1 cellular context compared by ENCODE assay signal in the genomic region with DNA sequence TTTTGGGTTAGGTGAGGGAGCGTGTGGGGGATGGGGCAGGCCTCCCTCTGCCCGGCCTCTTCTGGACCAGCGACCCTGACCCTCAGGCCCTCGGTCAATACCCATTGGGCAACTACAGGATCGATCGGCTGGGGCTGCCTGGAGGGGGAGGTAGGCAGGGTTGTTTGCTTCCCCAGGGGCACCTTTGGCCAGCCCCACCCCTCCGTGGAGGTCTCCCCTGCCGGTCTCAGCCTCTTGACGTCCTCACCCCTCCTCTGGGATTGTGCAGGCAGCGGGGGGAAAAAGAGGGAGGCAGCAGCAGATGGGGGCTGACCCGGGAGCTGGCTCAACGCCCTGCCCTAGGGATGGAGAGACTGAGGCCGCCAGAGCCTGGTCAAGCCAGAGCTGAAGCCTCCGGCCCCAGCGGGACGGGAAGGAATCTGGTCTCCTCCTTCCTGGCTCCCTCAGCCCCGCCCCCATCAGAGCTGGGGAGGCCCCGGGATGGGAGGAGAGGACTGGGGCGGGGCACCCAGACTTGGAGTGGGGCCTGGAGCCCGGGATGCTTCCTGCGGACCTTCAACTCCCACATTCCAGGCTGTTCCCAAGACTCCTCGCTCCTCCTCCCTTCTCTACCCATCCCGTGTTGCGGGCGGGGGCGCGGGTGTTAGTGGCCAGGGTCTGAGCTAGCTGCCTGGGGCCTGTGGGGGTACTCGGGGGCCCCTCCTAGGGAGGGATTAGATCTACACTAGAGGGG.
TF ChIP-seq lines count a peak whose summit lies in the region.

No MANE protein-coding gene starts in this region.

TF ChIP-seq in HepG2, 621 proteins besides CTCF, POLR2A, EP300 and RAD21 (continued from another document and continues in another):
- TF ChIP-seq, protein P1, sequence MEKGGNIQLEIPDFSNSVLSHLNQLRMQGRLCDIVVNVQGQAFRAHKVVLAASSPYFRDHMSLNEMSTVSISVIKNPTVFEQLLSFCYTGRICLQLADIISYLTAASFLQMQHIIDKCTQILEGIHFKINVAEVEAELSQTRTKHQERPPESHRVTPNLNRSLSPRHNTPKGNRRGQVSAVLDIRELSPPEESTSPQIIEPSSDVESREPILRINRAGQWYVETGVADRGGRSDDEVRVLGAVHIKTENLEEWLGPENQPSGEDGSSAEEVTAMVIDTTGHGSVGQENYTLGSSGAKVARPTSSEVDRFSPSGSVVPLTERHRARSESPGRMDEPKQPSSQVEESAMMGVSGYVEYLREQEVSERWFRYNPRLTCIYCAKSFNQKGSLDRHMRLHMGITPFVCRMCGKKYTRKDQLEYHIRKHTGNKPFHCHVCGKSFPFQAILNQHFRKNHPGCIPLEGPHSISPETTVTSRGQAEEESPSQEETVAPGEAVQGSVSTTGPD (CRISPR knock-in tag; IDR thresholded peaks at IDR 0.05), result no peak
- TF ChIP-seq REXO4 (CRISPR knock-in tag; IDR thresholded peaks at IDR 0.05; ENCODE audit: borderline replicate concordance), result no peak
- peak; percentile 41; the same call in 1 of the 2 replicates for TF ChIP-seq PHF8 (CRISPR knock-in tag; IDR thresholded peaks at IDR 0.05)
- no peak for TF ChIP-seq SUZ12 (IDR thresholded peaks at IDR 0.05; ENCODE audit: low read depth, low read length)
- TF ChIP-seq CAMTA2 (CRISPR knock-in tag; IDR thresholded peaks at IDR 0.05; ENCODE audit: borderline replicate concordance), result no peak
- TF ChIP-seq NCOA1 (CRISPR knock-in tag; IDR thresholded peaks at IDR 0.05), result peak; percentile 100
- no peak for TF ChIP-seq ZNF484 (CRISPR knock-in tag; IDR thresholded peaks at IDR 0.05; ENCODE audit: borderline replicate concordance, low read depth)
- TF ChIP-seq, protein P2, sequence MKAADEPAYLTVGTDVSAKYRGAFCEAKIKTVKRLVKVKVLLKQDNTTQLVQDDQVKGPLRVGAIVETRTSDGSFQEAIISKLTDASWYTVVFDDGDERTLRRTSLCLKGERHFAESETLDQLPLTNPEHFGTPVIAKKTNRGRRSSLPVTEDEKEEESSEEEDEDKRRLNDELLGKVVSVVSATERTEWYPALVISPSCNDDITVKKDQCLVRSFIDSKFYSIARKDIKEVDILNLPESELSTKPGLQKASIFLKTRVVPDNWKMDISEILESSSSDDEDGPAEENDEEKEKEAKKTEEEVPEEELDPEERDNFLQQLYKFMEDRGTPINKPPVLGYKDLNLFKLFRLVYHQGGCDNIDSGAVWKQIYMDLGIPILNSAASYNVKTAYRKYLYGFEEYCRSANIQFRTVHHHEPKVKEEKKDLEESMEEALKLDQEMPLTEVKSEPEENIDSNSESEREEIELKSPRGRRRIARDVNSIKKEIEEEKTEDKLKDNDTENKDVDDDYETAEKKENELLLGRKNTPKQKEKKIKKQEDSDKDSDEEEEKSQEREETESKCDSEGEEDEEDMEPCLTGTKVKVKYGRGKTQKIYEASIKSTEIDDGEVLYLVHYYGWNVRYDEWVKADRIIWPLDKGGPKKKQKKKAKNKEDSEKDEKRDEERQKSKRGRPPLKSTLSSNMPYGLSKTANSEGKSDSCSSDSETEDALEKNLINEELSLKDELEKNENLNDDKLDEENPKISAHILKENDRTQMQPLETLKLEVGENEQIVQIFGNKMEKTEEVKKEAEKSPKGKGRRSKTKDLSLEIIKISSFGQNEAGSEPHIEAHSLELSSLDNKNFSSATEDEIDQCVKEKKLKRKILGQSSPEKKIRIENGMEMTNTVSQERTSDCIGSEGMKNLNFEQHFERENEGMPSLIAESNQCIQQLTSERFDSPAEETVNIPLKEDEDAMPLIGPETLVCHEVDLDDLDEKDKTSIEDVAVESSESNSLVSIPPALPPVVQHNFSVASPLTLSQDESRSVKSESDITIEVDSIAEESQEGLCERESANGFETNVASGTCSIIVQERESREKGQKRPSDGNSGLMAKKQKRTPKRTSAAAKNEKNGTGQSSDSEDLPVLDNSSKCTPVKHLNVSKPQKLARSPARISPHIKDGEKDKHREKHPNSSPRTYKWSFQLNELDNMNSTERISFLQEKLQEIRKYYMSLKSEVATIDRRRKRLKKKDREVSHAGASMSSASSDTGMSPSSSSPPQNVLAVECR (CRISPR knock-in tag; IDR thresholded peaks at IDR 0.05; ENCODE audit: borderline replicate concordance), result peak; percentile 88
- peak; percentile 62; the same call in 1 of the 2 replicates for TF ChIP-seq DNMT3B (CRISPR knock-in tag; conservative IDR thresholded peaks at IDR 0.05)
- TF ChIP-seq ZNF160 (CRISPR knock-in tag; IDR thresholded peaks at IDR 0.05), result peak; percentile 66; the same call in 1 of the 2 replicates
- TF ChIP-seq, protein P3, sequence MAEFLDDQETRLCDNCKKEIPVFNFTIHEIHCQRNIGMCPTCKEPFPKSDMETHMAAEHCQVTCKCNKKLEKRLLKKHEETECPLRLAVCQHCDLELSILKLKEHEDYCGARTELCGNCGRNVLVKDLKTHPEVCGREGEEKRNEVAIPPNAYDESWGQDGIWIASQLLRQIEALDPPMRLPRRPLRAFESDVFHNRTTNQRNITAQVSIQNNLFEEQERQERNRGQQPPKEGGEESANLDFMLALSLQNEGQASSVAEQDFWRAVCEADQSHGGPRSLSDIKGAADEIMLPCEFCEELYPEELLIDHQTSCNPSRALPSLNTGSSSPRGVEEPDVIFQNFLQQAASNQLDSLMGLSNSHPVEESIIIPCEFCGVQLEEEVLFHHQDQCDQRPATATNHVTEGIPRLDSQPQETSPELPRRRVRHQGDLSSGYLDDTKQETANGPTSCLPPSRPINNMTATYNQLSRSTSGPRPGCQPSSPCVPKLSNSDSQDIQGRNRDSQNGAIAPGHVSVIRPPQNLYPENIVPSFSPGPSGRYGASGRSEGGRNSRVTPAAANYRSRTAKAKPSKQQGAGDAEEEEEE (CRISPR knock-in tag; IDR thresholded peaks at IDR 0.05; ENCODE audit: borderline replicate concordance), result no peak; the same call in 1 of the 2 replicates
- TF ChIP-seq, protein P4, sequence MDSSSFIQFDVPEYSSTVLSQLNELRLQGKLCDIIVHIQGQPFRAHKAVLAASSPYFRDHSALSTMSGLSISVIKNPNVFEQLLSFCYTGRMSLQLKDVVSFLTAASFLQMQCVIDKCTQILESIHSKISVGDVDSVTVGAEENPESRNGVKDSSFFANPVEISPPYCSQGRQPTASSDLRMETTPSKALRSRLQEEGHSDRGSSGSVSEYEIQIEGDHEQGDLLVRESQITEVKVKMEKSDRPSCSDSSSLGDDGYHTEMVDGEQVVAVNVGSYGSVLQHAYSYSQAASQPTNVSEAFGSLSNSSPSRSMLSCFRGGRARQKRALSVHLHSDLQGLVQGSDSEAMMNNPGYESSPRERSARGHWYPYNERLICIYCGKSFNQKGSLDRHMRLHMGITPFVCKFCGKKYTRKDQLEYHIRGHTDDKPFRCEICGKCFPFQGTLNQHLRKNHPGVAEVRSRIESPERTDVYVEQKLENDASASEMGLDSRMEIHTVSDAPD (CRISPR knock-in tag; IDR thresholded peaks at IDR 0.05), result no peak
- peak; percentile 36; the same call in 1 of the 2 replicates for TF ChIP-seq POLR2AphosphoS5 (IDR thresholded peaks at IDR 0.05; ENCODE audit: low read depth, low read length)
- TF ChIP-seq ZNF883 (CRISPR knock-in tag; IDR thresholded peaks at IDR 0.05; ENCODE audit: not compliant biosample characterization), result peak; percentile 49
- no peak for TF ChIP-seq NR3C1 (CRISPR knock-in tag; IDR thresholded peaks at IDR 0.05)
- TF ChIP-seq, protein P5, sequence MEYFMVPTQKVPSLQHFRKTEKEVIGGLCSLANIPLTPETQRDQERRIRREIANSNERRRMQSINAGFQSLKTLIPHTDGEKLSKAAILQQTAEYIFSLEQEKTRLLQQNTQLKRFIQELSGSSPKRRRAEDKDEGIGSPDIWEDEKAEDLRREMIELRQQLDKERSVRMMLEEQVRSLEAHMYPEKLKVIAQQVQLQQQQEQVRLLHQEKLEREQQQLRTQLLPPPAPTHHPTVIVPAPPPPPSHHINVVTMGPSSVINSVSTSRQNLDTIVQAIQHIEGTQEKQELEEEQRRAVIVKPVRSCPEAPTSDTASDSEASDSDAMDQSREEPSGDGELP (IDR thresholded peaks at IDR 0.05; ENCODE audit: borderline replicate concordance, low read depth), result peak; percentile 61; the same call in 1 of the 2 replicates
- no peak for TF ChIP-seq TP53 (CRISPR knock-in tag; conservative IDR thresholded peaks at IDR 0.05)
- peak; percentile 69; the same call in 1 of the 2 replicates for TF ChIP-seq SIX4 (CRISPR knock-in tag; IDR thresholded peaks at IDR 0.05)
- peak; percentile 44; the same call in 1 of the 2 replicates for TF ChIP-seq ZNF891 (CRISPR knock-in tag; IDR thresholded peaks at IDR 0.05)
- TF ChIP-seq SCMH1 (CRISPR knock-in tag; IDR thresholded peaks at IDR 0.05; ENCODE audit: borderline replicate concordance), result no peak
- no peak for TF ChIP-seq THYN1 (CRISPR knock-in tag; IDR thresholded peaks at IDR 0.05; ENCODE audit: borderline replicate concordance, low read depth)
- TF ChIP-seq FOXJ3 (CRISPR knock-in tag; IDR thresholded peaks at IDR 0.05; ENCODE audit: borderline replicate concordance), result peak; percentile 60; the same call in 1 of the 2 replicates
- TF ChIP-seq NKX3-1 (CRISPR knock-in tag; IDR thresholded peaks at IDR 0.05), result 0 out of 2 replicates have a peak, but pooled peaks have one; percentile 25
- TF ChIP-seq XRCC5 (optimal IDR thresholded peaks at IDR 0.05; ENCODE audit: low read length), result no peak
- TF ChIP-seq, protein P6, sequence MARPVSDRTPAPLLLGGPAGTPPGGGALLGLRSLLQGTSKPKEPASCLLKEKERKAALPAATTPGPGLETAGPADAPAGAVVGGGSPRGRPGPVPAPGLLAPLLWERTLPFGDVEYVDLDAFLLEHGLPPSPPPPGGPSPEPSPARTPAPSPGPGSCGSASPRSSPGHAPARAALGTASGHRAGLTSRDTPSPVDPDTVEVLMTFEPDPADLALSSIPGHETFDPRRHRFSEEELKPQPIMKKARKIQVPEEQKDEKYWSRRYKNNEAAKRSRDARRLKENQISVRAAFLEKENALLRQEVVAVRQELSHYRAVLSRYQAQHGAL (CRISPR knock-in tag; IDR thresholded peaks at IDR 0.05; ENCODE audit: not compliant biosample characterization), result no peak
- no peak for TF ChIP-seq TBP (CRISPR knock-in tag; IDR thresholded peaks at IDR 0.05)
- TF ChIP-seq, protein P7, sequence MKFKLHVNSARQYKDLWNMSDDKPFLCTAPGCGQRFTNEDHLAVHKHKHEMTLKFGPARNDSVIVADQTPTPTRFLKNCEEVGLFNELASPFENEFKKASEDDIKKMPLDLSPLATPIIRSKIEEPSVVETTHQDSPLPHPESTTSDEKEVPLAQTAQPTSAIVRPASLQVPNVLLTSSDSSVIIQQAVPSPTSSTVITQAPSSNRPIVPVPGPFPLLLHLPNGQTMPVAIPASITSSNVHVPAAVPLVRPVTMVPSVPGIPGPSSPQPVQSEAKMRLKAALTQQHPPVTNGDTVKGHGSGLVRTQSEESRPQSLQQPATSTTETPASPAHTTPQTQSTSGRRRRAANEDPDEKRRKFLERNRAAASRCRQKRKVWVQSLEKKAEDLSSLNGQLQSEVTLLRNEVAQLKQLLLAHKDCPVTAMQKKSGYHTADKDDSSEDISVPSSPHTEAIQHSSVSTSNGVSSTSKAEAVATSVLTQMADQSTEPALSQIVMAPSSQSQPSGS (CRISPR knock-in tag; IDR thresholded peaks at IDR 0.05), result peak; percentile 74
- peak; percentile 65; the same call in 1 of the 2 replicates for TF ChIP-seq ZNF205 (CRISPR knock-in tag; IDR thresholded peaks at IDR 0.05)
- peak; percentile 99 for TF ChIP-seq RXRA (CRISPR knock-in tag; IDR thresholded peaks at IDR 0.05)
- no peak; the same call in 1 of the 2 replicates for TF ChIP-seq ZNF451 (CRISPR knock-in tag; IDR thresholded peaks at IDR 0.05)
- TF ChIP-seq, protein P8, sequence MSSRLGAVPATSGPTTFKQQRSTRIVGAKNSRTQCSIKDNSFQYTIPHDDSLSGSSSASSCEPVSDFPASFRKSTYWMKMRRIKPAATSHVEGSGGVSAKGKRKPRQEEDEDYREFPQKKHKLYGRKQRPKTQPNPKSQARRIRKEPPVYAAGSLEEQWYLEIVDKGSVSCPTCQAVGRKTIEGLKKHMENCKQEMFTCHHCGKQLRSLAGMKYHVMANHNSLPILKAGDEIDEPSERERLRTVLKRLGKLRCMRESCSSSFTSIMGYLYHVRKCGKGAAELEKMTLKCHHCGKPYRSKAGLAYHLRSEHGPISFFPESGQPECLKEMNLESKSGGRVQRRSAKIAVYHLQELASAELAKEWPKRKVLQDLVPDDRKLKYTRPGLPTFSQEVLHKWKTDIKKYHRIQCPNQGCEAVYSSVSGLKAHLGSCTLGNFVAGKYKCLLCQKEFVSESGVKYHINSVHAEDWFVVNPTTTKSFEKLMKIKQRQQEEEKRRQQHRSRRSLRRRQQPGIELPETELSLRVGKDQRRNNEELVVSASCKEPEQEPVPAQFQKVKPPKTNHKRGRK (CRISPR knock-in tag; IDR thresholded peaks at IDR 0.05), result no peak
- TF ChIP-seq SNAI1 (CRISPR knock-in tag; IDR thresholded peaks at IDR 0.05; ENCODE audit: borderline replicate concordance), result no peak; the same call in 1 of the 2 replicates
- no peak for TF ChIP-seq TCF7L2 (IDR thresholded peaks at IDR 0.05; ENCODE audit: low read depth, low read length)
- TF ChIP-seq ZNF235 (CRISPR knock-in tag; IDR thresholded peaks at IDR 0.05; ENCODE audit: borderline replicate concordance), result no peak
- no peak for TF ChIP-seq ZSCAN29 (CRISPR knock-in tag; conservative IDR thresholded peaks at IDR 0.05)
- peak; percentile 81; the same call in 1 of the 2 replicates for TF ChIP-seq KLF6 (CRISPR knock-in tag; IDR thresholded peaks at IDR 0.05)
- no peak for TF ChIP-seq ZC3H4 (CRISPR knock-in tag; IDR thresholded peaks at IDR 0.05; ENCODE audit: borderline replicate concordance)
- no peak for TF ChIP-seq HNRNPUL1 (IDR thresholded peaks at IDR 0.05; ENCODE audit: low read depth, low read length)
- no peak; the same call in 1 of the 2 replicates for TF ChIP-seq ZNF615 (CRISPR knock-in tag; IDR thresholded peaks at IDR 0.05; ENCODE audit: borderline replicate concordance)
- peak; percentile 89; the same call in 1 of the 2 replicates for TF ChIP-seq ZNF619 (CRISPR knock-in tag; IDR thresholded peaks at IDR 0.05)
- peak; percentile 88 for TF ChIP-seq ISL2 (CRISPR knock-in tag; IDR thresholded peaks at IDR 0.05)
- TF ChIP-seq ZFP62 (CRISPR knock-in tag; IDR thresholded peaks at IDR 0.05), result no peak
- no peak for TF ChIP-seq NCOA5 (CRISPR knock-in tag; IDR thresholded peaks at IDR 0.05)
- TF ChIP-seq NR1H2 (CRISPR knock-in tag; IDR thresholded peaks at IDR 0.05; ENCODE audit: borderline replicate concordance, low read depth), result peak; percentile 96; the same call in 1 of the 2 replicates
- TF ChIP-seq ZNF530 (CRISPR knock-in tag; IDR thresholded peaks at IDR 0.05; ENCODE audit: low read depth), result no peak
- TF ChIP-seq ZNF652 (CRISPR knock-in tag; IDR thresholded peaks at IDR 0.05; ENCODE audit: borderline replicate concordance, low read depth), result peak; percentile 43; the same call in 1 of the 2 replicates
- TF ChIP-seq GABPB1 (CRISPR knock-in tag; IDR thresholded peaks at IDR 0.05), result peak; percentile 83
- 0 out of 2 replicates have a peak, but pooled peaks have one; percentile 45 for TF ChIP-seq PAX8 (CRISPR knock-in tag; IDR thresholded peaks at IDR 0.05; ENCODE audit: borderline replicate concordance)
- TF ChIP-seq RORA (CRISPR knock-in tag; IDR thresholded peaks at IDR 0.05), result no peak
- no peak for TF ChIP-seq NFIB (CRISPR knock-in tag; IDR thresholded peaks at IDR 0.05; ENCODE audit: borderline replicate concordance)
- TF ChIP-seq HDAC2 (CRISPR knock-in tag; IDR thresholded peaks at IDR 0.05), result peak; percentile 88; the same call in 1 of the 2 replicates
- no peak for TF ChIP-seq ZSCAN12 (CRISPR knock-in tag; IDR thresholded peaks at IDR 0.05)
- TF ChIP-seq, protein P9, sequence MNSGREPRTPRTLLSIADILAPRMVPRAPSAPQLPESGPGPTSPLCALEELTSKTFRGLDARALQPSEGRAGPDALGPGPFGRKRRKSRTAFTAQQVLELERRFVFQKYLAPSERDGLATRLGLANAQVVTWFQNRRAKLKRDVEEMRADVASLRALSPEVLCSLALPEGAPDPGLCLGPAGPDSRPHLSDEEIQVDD (CRISPR knock-in tag; IDR thresholded peaks at IDR 0.05; ENCODE audit: borderline replicate concordance), result no peak
- no peak for TF ChIP-seq SMAD9 (CRISPR knock-in tag; IDR thresholded peaks at IDR 0.05)
